In the genomic region with DNA sequence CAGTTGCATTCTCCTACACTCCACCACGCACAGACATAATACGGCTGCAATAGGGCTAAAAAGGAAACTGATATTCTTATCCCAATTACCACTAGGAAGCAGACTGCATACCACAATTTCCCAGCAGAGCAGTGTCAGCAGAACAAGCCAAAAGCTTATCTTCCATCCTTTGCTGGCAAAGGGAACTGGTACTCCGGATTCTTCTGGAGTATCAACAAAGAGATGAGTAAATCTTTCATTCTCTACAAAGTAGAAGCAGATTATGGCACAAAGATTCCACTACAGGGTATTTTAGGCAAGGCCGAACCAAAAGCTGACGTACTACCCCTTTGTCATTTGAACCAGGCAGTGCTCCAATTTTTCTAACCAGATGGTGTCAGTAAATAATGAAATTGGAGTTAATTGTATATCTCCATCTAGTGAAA, we compare ENCODE assay signal across 23 cellular contexts. TPM values are rescaled to one million over a fixed set of nuclear protein-coding genes. Genes with fewer than 3 reads are reported as not detected.
DNase-seq lines count a peak whose midpoint lies in the region; ATAC-seq and TF ChIP-seq lines count a peak whose summit lies in the region.
"Had no signal": no experiment of that assay in that cellular context is flagged by ENCODE, and none has a peak within 500 bp of the region (broad histone marks: within the 10 kb centered on the region; RNA-seq: fewer than 3 reads in every experiment).

No MANE protein-coding gene starts in this region.

- H3K4me1 ChIP-seq in right cardiac atrium (ENCODE audit: control insufficient read depth, insufficient read depth, low read length): peaks cover 3% of the 10 kb centered on the region
- H3K4me1 ChIP-seq: ascending aorta, neural progenitor cell, tibial nerve had no signal

- 8% methylated on average over 5 of the region's 5 CpGs for WGBS in right cardiac atrium

- DNase-seq in AG10803 (ENCODE audit: low read depth): peak; percentile 81
- peak; percentile 0 for DNase-seq in M059J (ENCODE audit: low read depth)
- peak; percentile 63 to 86 for DNase-seq in cardiac fibroblast (ENCODE audit: low read depth in 2 of 2)
- no peak for DNase-seq in right cardiac atrium
- no peak for DNase-seq in NK-92 treated with Interleukin-12 subunit alpha and Interleukin-12 subunit beta, amount 100 ng/mL, for 24 hours (lab: John Stamatoyannopoulos, UW)
- no peak for DNase-seq in NCI-H1436 treated with DMSO at 0.1 percent for 48 hours (lab: John Stamatoyannopoulos, UW)
- DNase-seq: activated gamma-delta T cell treated with Interleukin-2 at 50 U/mL for 16 hours; DMS 273 treated with DMSO at 0.1 percent for 48 hours; dorsolateral prefrontal cortex; H9; IMR-90; NCI-H1092; NCI-H526; stimulated activated CD4-positive, alpha-beta T cell treated with anti-CD3 and anti-CD28 coated beads, Interleukin-4, amount 100 ng/mL, for 1 hour; WERI-Rb-1 had no signal

- intact Hi-C loops in right cardiac atrium (cut with DNase I): no loop called here

- no peaks in the 10 kb centered on the region for H3K27me3 ChIP-seq in right cardiac atrium (ENCODE audit: control insufficient read depth, insufficient read depth)
- H3K27me3 ChIP-seq: ascending aorta, dorsolateral prefrontal cortex, neural progenitor cell, tibial nerve had no signal

- TF ChIP-seq CTCF in AG10803 (conservative IDR thresholded peaks at IDR 0.05; ENCODE audit: low read length) (peak; percentile 38; the same call in 1 of the 2 replicates), cardiac fibroblast (IDR thresholded peaks at IDR 0.05; ENCODE audit: low read depth, low read length) (no peak)

- H3K9me3 ChIP-seq in right cardiac atrium (ENCODE audit: control insufficient read depth, low read length): no peaks in the 10 kb centered on the region
- H3K9me3 ChIP-seq: ascending aorta had no signal

- H3K4me3 ChIP-seq in AG10803 (ENCODE audit: low read length) (no peak overlapping the region), cardiac fibroblast (replicated peaks in 1 of 2; ENCODE audit: low read depth in 2 of 2, low read length in 2 of 2) (no peak overlapping the region), right cardiac atrium (ENCODE audit: low read length) (no peak overlapping the region)
- H3K4me3 ChIP-seq: ascending aorta, dorsolateral prefrontal cortex, lung, neural progenitor cell, tibial nerve had no signal

- H3K27ac ChIP-seq in right cardiac atrium (ENCODE audit: low read length): peak overlapping the region; percentile 58
- H3K27ac ChIP-seq: ascending aorta, neural progenitor cell, tibial nerve, WERI-Rb-1 had no signal

- ATAC-seq in right cardiac atrium (peak in 1 of 2 donors; percentile 92), GM21423 (IDR thresholded peaks at IDR 0.05; ENCODE audit: unreplicated experiment) (no peak), GM18502 (IDR thresholded peaks at IDR 0.05; ENCODE audit: poor library complexity, unreplicated experiment) (no peak)
- ATAC-seq: sciatic nerve, SK-N-SH treated with all-trans-retinoic acid at 6 μM for 48 hours had no signal

RNA-seq across cellular contexts. Expression of gene UTY, which starts 56.5 kb away (rescaled TPM):
- 2.0 and 2.3 TPM in 2 replicates for total RNA-seq in M059J (2014; rRNA removed; shearing (Covaris generic))
- 10 to 100 TPM in 2 of 4 donors, not detected in 2; 14.3 to 14.6 TPM for total RNA-seq in right cardiac atrium
- polyA plus RNA-seq in right cardiac atrium: 3.2 TPM
- total RNA-seq: ascending aorta, H9, IMR-90, sciatic nerve had no signal
- polyA plus RNA-seq: IMR-90 had no signal

Comparison
In these comparisons a context has a peak if more than half of its experiments do, and no peak if none do; other contexts are left out.
1. DNase-seq: peak in AG10803 (single experiment), M059J (single experiment) and cardiac fibroblast (2 of 2); none in right cardiac atrium (0 of 3), NK-92 treated with Interleukin-12 subunit alpha and Interleukin-12 subunit beta, amount 100 ng/mL, for 24 hours (single experiment) and NCI-H1436 treated with DMSO at 0.1 percent for 48 hours (single experiment).